In genomic region chr7:142908921-142909870, GRCh38 we compare ENCODE assay signal across 6 cellular contexts. TPM values are rescaled to one million over a fixed set of nuclear protein-coding genes. Genes with fewer than 3 reads are reported as not detected.
DNase-seq lines count a peak whose midpoint lies in the region; ATAC-seq and TF ChIP-seq lines count a peak whose summit lies in the region.

No MANE protein-coding gene starts in this region.

- H2AFZ ChIP-seq in H9 (ENCODE audit: low read length) (no peak overlapping the region), smooth muscle cell (ENCODE audit: low read depth) (no peak overlapping the region)

- no peak overlapping the region for H3K9ac ChIP-seq in H9 (ENCODE audit: extremely low read depth, insufficient read length, low read length)
- H3K9ac ChIP-seq in smooth muscle cell (ENCODE audit: low read depth): no peak overlapping the region

- H2BK20ac ChIP-seq in H9 (ENCODE audit: low read depth, low read length, poor library complexity, severe bottlenecking): no peak overlapping the region

- H4K20me1 ChIP-seq in H9 (ENCODE audit: control insufficient read depth, insufficient read depth, insufficient read length) (no peaks in the 10 kb centered on the region), smooth muscle cell (ENCODE audit: low read depth) (no peaks in the 10 kb centered on the region)

- no peak overlapping the region for H4K91ac ChIP-seq in H9 (ENCODE audit: insufficient read length, low read depth, low read length)

- no peaks in the 10 kb centered on the region for H3K36me3 ChIP-seq in smooth muscle cell (ENCODE audit: low read depth)

- peaks cover 9% of the 10 kb centered on the region for H3K27me3 Mint-ChIP-seq in H9 (ENCODE audit: low read depth)

- ATAC-seq in omental fat pad (ENCODE audit: low FRiP score): peak; percentile 79

- no peaks in the 10 kb centered on the region for H3K23me2 ChIP-seq in H9 (ENCODE audit: insufficient read length, low read depth, low read length, poor library complexity, severe bottlenecking)

- no peak overlapping the region for H3K14ac ChIP-seq in H9 (ENCODE audit: insufficient read depth, low read length)

- H4K5ac ChIP-seq in H9 (ENCODE audit: insufficient read length, low read depth, low read length): no peak overlapping the region

- H3F3A ChIP-seq in smooth muscle cell (ENCODE audit: low read depth): no peaks in the 10 kb centered on the region

- no peak overlapping the region for H4K8ac ChIP-seq in H9 (replicated peaks; ENCODE audit: insufficient read length, low read depth, low read length)

- H3K4me3 Mint-ChIP-seq in H9: no peak overlapping the region

- H3K79me2 ChIP-seq in H9 (ENCODE audit: insufficient read depth, low read length): no peaks in the 10 kb centered on the region
- no peaks in the 10 kb centered on the region for H3K79me2 ChIP-seq in smooth muscle cell (ENCODE audit: low read depth)

- H3K56ac ChIP-seq in H9 (ENCODE audit: insufficient read length, low read depth, low read length): no peak overlapping the region

- H3K18ac ChIP-seq in H9 (ENCODE audit: insufficient read length, low read depth, low read length): no peak overlapping the region

- H2BK120ac ChIP-seq in H9 (ENCODE audit: low read depth, low read length, poor library complexity, severe bottlenecking): no peak overlapping the region

- H3T11ph ChIP-seq in H9 (ENCODE audit: low read length): no peak overlapping the region

- H3K9me3 ChIP-seq in H9 (ENCODE audit: control insufficient read depth, low read depth, low read length): peaks cover 11% of the 10 kb centered on the region
- H3K9me3 ChIP-seq in smooth muscle cell (replicated peaks; ENCODE audit: low read depth): peaks cover 3% of the 10 kb centered on the region

- no CpG with 5 or more reads among the region's 21 CpGs for WGBS in H9 (ENCODE audit: extremely low coverage, insufficient read length, low lambda C conversion rate)
- 88% methylated on average over 21 of the region's 21 CpGs for whole genome bisulfite sequencing in smooth muscle cell (ENCODE audit: low lambda C conversion rate)

- H2BK15ac ChIP-seq in H9 (ENCODE audit: low read depth, low read length): no peak overlapping the region

- H3K4me1 ChIP-seq in H9 (ENCODE audit: insufficient read depth, low read length): no peaks in the 10 kb centered on the region
- H3K4me1 ChIP-seq in smooth muscle cell (ENCODE audit: low read depth): no peaks in the 10 kb centered on the region

- H3K4me2 ChIP-seq in H9 (ENCODE audit: insufficient read depth, insufficient read length, low read length): no peak overlapping the region
- no peak overlapping the region for H3K4me2 ChIP-seq in smooth muscle cell

- no peak overlapping the region for H3K4ac ChIP-seq in H9 (ENCODE audit: low read depth, low read length)

- H3K27me3 ChIP-seq in H9 (ENCODE audit: insufficient read depth, low read length) (no peaks in the 10 kb centered on the region; the same call in 1 of the 2 replicates), smooth muscle cell (ENCODE audit: low read depth) (peaks cover 4% of the 10 kb centered on the region)

- peaks cover 21 to 23% of the 10 kb centered on the region in 2 experiments for H3K9me3 Mint-ChIP-seq in H9

- no peak overlapping the region for H3K27ac Mint-ChIP-seq in H9

- no peak overlapping the region for H2BK5ac ChIP-seq in H9 (ENCODE audit: insufficient read length, low read length)

- no peak overlapping the region for H3K23ac ChIP-seq in H9 (ENCODE audit: insufficient read length, low read depth, low read length)

- H3K27ac ChIP-seq in H9 (ENCODE audit: insufficient read length, low read depth, low read length) (no peak overlapping the region), VCaP (no peak overlapping the region), smooth muscle cell (ENCODE audit: low read depth) (no peak overlapping the region)

- no peak overlapping the region for H3K4me3 ChIP-seq in smooth muscle cell

- TF ChIP-seq CTCF in H9 (conservative IDR thresholded peaks at IDR 0.05): peak; percentile 68
- peak; percentile 71 for TF ChIP-seq CTCF in VCaP (conservative IDR thresholded peaks at IDR 0.05)
- TF ChIP-seq CTCF in omental fat pad (IDR thresholded peaks at IDR 0.05): no peak
- TF ChIP-seq CTCF in smooth muscle cell (IDR thresholded peaks at IDR 0.05; ENCODE audit: borderline replicate concordance, insufficient read depth, poor library complexity, severe bottlenecking): no peak

- no peak overlapping the region for H2BK12ac ChIP-seq in H9 (ENCODE audit: insufficient read length, low read depth, low read length)

- no peaks in the 10 kb centered on the region for H3K79me1 ChIP-seq in H9 (ENCODE audit: insufficient read depth, low read depth, low read length, poor library complexity, severe bottlenecking)

- peaks cover 3 to 12% (median 6%) of the 10 kb centered on the region in 3 experiments; a peak in 6 of 7 replicates for H3K36me3 Mint-ChIP-seq in H9 (ENCODE audit: insufficient read depth in 1 of 3, low read depth in 3 of 3)

- H2AK5ac ChIP-seq in H9 (ENCODE audit: insufficient read length, low read length): no peak overlapping the region

- DNase-seq in H9: peak; percentile 42
- DNase-seq in omental fat pad (ENCODE audit: low spot score): no peak
- DNase-seq in stimulated activated CD4-positive, alpha-beta T cell treated with anti-CD3 and anti-CD28 coated beads, Interleukin-1b, Interleukin-23, amount 100 ng/mL, for 48 hours: no peak
- no peak for DNase-seq in smooth muscle cell (lab: John Stamatoyannopoulos, UW; ENCODE audit: unreplicated experiment)
- no peak for DNase-seq in NCI-H1105 treated with DMSO at 0.1 percent for 48 hours (lab: John Stamatoyannopoulos, UW)

- peaks cover 4 to 7% of the 10 kb centered on the region in 2 experiments for H3K4me1 Mint-ChIP-seq in H9

RNA-seq across cellular contexts. Expression of gene TRPV6, which starts 23.7 kb away (rescaled TPM):
- 0.61 and 0.81 TPM in 2 replicates for total RNA-seq in H9 (2021)
- under 1 TPM; under 0.01 to 0.65 (median 0.52) TPM for total RNA-seq in omental fat pad
- total RNA-seq in smooth muscle cell: under 0.01 TPM in 1 of 2 replicates, not detected in the other
- polyA plus RNA-seq in smooth muscle cell: 0.17 and 0.60 TPM in 2 replicates

RNA-seq across cellular contexts. Expression of gene TRPV5, which starts 24.4 kb away (rescaled TPM):
- total RNA-seq in H9 (2021) (not detected in 2 replicates), omental fat pad (not detected), smooth muscle cell (not detected in 2 replicates)
- polyA plus RNA-seq in smooth muscle cell: not detected in 2 replicates

RNA-seq across cellular contexts. Expression of gene LLCFC1, which starts 30.1 kb away (rescaled TPM):
- total RNA-seq in H9 (2021) (not detected in 2 replicates), omental fat pad (not detected), smooth muscle cell (not detected in 2 replicates)
- polyA plus RNA-seq in smooth muscle cell: not detected in 2 replicates

RNA-seq across cellular contexts. Expression of gene KEL, which starts 53.0 kb away (rescaled TPM):
- total RNA-seq in H9 (2021) (0.72 and 1.5 TPM in 2 replicates), omental fat pad (under 1 TPM in 2 of 4 donors, not detected in 2; 0.28 to 0.96 TPM), smooth muscle cell (0.09 and 0.94 TPM in 2 replicates)
- polyA plus RNA-seq in smooth muscle cell: 0.56 TPM in 1 of 2 replicates, not detected in the other

RNA-seq across cellular contexts. Expression of gene EPHB6, which starts 54.3 kb away (rescaled TPM):
- total RNA-seq in H9 (2021) (9.7 and 11.6 TPM in 2 replicates), omental fat pad (10 to 100 TPM; 16.9 to 89.0 (median 45.7) TPM), smooth muscle cell (4.8 and 15.9 TPM in 2 replicates)
- polyA plus RNA-seq in smooth muscle cell: 12.6 and 21.1 TPM in 2 replicates

Comparison
In these comparisons a context has a peak if more than half of its experiments do, and no peak if none do; other contexts are left out.
1. CTCF ChIP-seq: peak in H9 (single experiment) and VCaP (single experiment); none in omental fat pad (0 of 3) and smooth muscle cell (single experiment).